11 cellular contexts compared by ENCODE assay signal in genomic region chr1:19338323-19338762, GRCh38. TPM values are rescaled to one million over a fixed set of nuclear protein-coding genes. Genes with fewer than 3 reads are reported as not detected.
DNase-seq lines count a peak whose midpoint lies in the region; TF ChIP-seq lines count a peak whose summit lies in the region.
"Had no signal": no experiment of that assay in that cellular context is flagged by ENCODE, and none has a peak within 500 bp of the region (broad histone marks: within the 10 kb centered on the region; RNA-seq: fewer than 3 reads in every experiment).

No MANE protein-coding gene starts in this region.

- TF ChIP-seq CTCF in BE2C (IDR thresholded peaks at IDR 0.05; ENCODE audit: low read depth, low read length) (no peak), tibial nerve (IDR thresholded peaks at IDR 0.05) (no peak)

- H3K9me3 ChIP-seq in BE2C = no peaks in the 10 kb centered on the region
- H3K9me3 ChIP-seq in tibial nerve = no peaks in the 10 kb centered on the region
- H3K9me3 ChIP-seq: upper lobe of right lung had no signal

- 74 to 83% methylated on average over 24 to 27 of the region's 27 CpGs for WGBS in tibial nerve, 2 donors

- TF ChIP-seq EP300 in tibial nerve (IDR thresholded peaks at IDR 0.05) = no peak

- DNase-seq in BE2C = peak; percentile 38
- peak; percentile 36 for DNase-seq in NCI-H1105 (lab: John Stamatoyannopoulos, UW)
- peak; percentile 34 for DNase-seq in cerebellar cortex (ENCODE audit: low spot score)
- peak; percentile 83 for DNase-seq in left kidney (ENCODE audit: low read depth, low spot score)
- DNase-seq in activated gamma-delta T cell treated with Interleukin-2 at 50 U/mL for 16 hours = no peak
- DNase-seq in stimulated activated naive CD4-positive, alpha-beta T cell (lab: John Stamatoyannopoulos, UW) = no peak
- no peak for DNase-seq in tibial nerve (ENCODE audit: low spot score in 2 of 2)
- no peak for DNase-seq in T-helper 1 cell
- DNase-seq: NCI-H2081; stimulated activated CD4-positive, alpha-beta T cell treated with anti-CD3 and anti-CD28 coated beads, Interleukin-4, amount 100 ng/mL, for 24 hours; upper lobe of right lung had no signal

- H3K36me3 ChIP-seq in BE2C = no peaks in the 10 kb centered on the region; the same call in 1 of the 2 replicates
- H3K36me3 ChIP-seq in tibial nerve = peaks cover 0 to 56% (median 0%) of the 10 kb centered on the region in 3 donors

- H3K4me1 ChIP-seq in BE2C (no peaks in the 10 kb centered on the region), tibial nerve (peaks cover 0 to 24% (median 3%) of the 10 kb centered on the region in 4 donors)
- H3K4me1 ChIP-seq: upper lobe of right lung had no signal

- H3K27me3 ChIP-seq in BE2C (no peaks in the 10 kb centered on the region), tibial nerve (no peaks in the 10 kb centered on the region)
- H3K27me3 ChIP-seq: upper lobe of right lung had no signal

- no peak overlapping the region for H3K27ac ChIP-seq in tibial nerve
- H3K27ac ChIP-seq: upper lobe of right lung had no signal

- H3K4me3 ChIP-seq in BE2C (ENCODE audit: low read depth, low read length) = no peak overlapping the region
- H3K4me3 ChIP-seq in tibial nerve = no peak overlapping the region
- H3K4me3 ChIP-seq: upper lobe of right lung had no signal

- TF ChIP-seq POLR2A in tibial nerve (IDR thresholded peaks at IDR 0.05) = no peak

RNA-seq across cellular contexts. Expression of gene SLC66A1, which starts 26.2 kb away (rescaled TPM):
- 9.0 TPM for polyA plus RNA-seq in BE2C (2012; ENCODE audit: insufficient read depth, insufficient read length, low read depth)
- total RNA-seq in tibial nerve = 10 to 100 TPM; 14.4 to 30.3 (median 21.2) TPM

RNA-seq across cellular contexts. Expression of gene AKR7A2, which starts 26.4 kb away (rescaled TPM):
- polyA plus RNA-seq in BE2C (2012; ENCODE audit: insufficient read depth, insufficient read length, low read depth) = 36.5 TPM
- total RNA-seq in tibial nerve = 10 to 100 TPM; 64.5 to 91.0 (median 80.7) TPM

RNA-seq across cellular contexts. Expression of gene AKR7A3, which starts 49.8 kb away (rescaled TPM):
- not detected for polyA plus RNA-seq in BE2C (2012; ENCODE audit: insufficient read depth, insufficient read length, low read depth)
- total RNA-seq in tibial nerve = 1 to 10 TPM in 3 of 4 donors, under 1 TPM in 1; 0.84 to 4.1 (median 2.5) TPM

Comparison
In these comparisons a context has a peak if more than half of its experiments do, and no peak if none do; other contexts are left out.
1. DNase-seq: peak in BE2C (single experiment), NCI-H1105 (single experiment), cerebellar cortex (single experiment) and left kidney (single experiment); none in activated gamma-delta T cell treated with Interleukin-2 at 50 U/mL for 16 hours (single experiment), stimulated activated naive CD4-positive, alpha-beta T cell (0 of 6), tibial nerve (0 of 2) and T-helper 1 cell (0 of 5).